ENCODE assay signal across 9 cellular contexts in the genomic region with DNA sequence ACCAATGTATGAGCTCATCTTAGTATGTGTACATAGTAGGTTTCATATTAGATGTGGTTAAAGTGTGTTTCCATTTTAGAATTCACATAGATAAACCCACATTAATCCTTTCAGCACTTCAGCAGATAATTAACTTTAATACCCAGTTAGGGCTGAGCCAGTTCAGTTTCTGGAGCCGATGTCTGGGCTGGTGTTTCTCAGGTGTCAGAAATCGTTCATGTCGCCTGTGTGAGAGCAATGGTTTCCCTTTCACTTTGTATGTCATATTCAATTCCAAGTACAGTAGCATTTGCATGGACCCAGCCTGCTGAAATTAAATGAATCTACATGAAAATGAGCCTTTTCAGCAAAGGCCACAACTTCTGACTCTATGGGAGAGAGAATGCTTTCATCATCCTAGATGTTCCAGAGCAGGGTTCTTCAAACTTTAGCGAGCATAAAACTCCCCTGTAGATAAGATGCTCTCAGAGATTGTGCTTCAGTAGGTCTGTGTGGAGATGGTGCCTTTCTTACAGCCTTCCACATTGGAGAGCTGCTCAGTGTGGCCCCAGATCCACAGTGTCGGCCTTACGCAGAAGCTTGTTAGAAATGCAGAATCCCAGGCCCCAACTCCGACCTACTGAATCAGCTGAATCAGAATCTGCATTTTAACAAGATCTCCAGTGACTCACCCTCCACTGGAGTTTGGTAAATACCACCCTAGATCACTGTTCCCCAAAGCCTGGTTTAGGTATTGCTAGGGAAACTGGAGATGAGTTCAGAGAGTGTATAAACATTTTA. TPM values are rescaled to one million over a fixed set of nuclear protein-coding genes. Genes with fewer than 3 reads are reported as not detected.
A peak's percentile ranks its signal among the peaks of the same experiment; 100 is the strongest.
DNase-seq lines count a peak whose midpoint lies in the region; ATAC-seq and TF ChIP-seq lines count a peak whose summit lies in the region.
"Had no signal": no experiment of that assay in that cellular context is flagged by ENCODE, and none has a peak within 500 bp of the region (broad histone marks: within the 10 kb centered on the region; RNA-seq: fewer than 3 reads in every experiment).

No MANE protein-coding gene starts in this region.

- in situ Hi-C loops in mammary epithelial cell (cut with MboI; ENCODE audit: low sequenced_read_pairs in 2 of 2): no loop called here

- H3K4me3 ChIP-seq in endocrine pancreas (ENCODE audit: control insufficient read depth, insufficient read depth, low read length) (peak overlapping the region; percentile 87), endodermal cell (ENCODE audit: low read length) (no peak overlapping the region), mammary epithelial cell (replicated peaks in 1 of 3; ENCODE audit: insufficient read depth in 1 of 3, low read depth in 2 of 3, low read length in 3 of 3) (no peak overlapping the region)
- H3K4me3 ChIP-seq: K562 had no signal

- H3K9me3 ChIP-seq in endocrine pancreas (ENCODE audit: control insufficient read depth, low read length) (no peaks in the 10 kb centered on the region), endodermal cell (ENCODE audit: control insufficient read depth, low read length) (no peaks in the 10 kb centered on the region), mammary epithelial cell (replicated peaks; ENCODE audit: insufficient read depth, low read length) (no peaks in the 10 kb centered on the region)

- no peak overlapping the region for H3K4me3 Mint-ChIP-seq in endodermal cell

- peaks cover 7% of the 10 kb centered on the region for H3K4me1 Mint-ChIP-seq in endodermal cell

- peaks cover 4% of the 10 kb centered on the region for H3K36me3 Mint-ChIP-seq in endodermal cell (ENCODE audit: low read depth)

- H3K36me3 ChIP-seq in endocrine pancreas (ENCODE audit: control insufficient read depth, insufficient read depth, low read length) (no peaks in the 10 kb centered on the region), endodermal cell (ENCODE audit: control insufficient read depth, insufficient read depth, low read length) (no peaks in the 10 kb centered on the region), mammary epithelial cell (ENCODE audit: insufficient read depth, low read length) (no peaks in the 10 kb centered on the region)

- no peak for TF ChIP-seq CTCF in endodermal cell (conservative IDR thresholded peaks at IDR 0.05)
- no peak for TF ChIP-seq CTCF in mammary epithelial cell (conservative IDR thresholded peaks at IDR 0.05 in 1 of 2, IDR thresholded peaks at IDR 0.05 in 1 of 2; ENCODE audit: extremely low read depth in 1 of 2, insufficient read depth in 1 of 2, low read depth in 1 of 2, low read length in 2 of 2)

- H3K9ac ChIP-seq in endocrine pancreas (ENCODE audit: control insufficient read depth, insufficient read depth, low read length) (peak overlapping the region; percentile 13), endodermal cell (ENCODE audit: extremely low read depth, low read length, poor library complexity, severe bottlenecking) (no peak overlapping the region), mammary epithelial cell (ENCODE audit: insufficient read depth, low read length) (no peak overlapping the region)

- H3K27me3 Mint-ChIP-seq in endodermal cell (ENCODE audit: insufficient read depth): no peaks in the 10 kb centered on the region

- H3K9me3 Mint-ChIP-seq in endodermal cell: peaks cover 8% of the 10 kb centered on the region

- ATAC-seq in GM18517 (IDR thresholded peaks at IDR 0.05; ENCODE audit: unreplicated experiment): peak; percentile 96
- ATAC-seq in GM19468 (IDR thresholded peaks at IDR 0.05; ENCODE audit: extremely low read depth, unreplicated experiment): peak; percentile 78
- peak; percentile 87 for ATAC-seq in HG03175 (IDR thresholded peaks at IDR 0.05; ENCODE audit: unreplicated experiment)
- no peak for ATAC-seq in HG02840 (IDR thresholded peaks at IDR 0.05; ENCODE audit: low FRiP score, unreplicated experiment)
- ATAC-seq: K562 had no signal

- WGBS in endodermal cell (ENCODE audit: insufficient coverage in 1 of 2, insufficient read length in 1 of 2), 2 experiments: 80 to 92% methylated on average over 6 to 7 of the region's 7 CpGs
- 80% methylated on average over 7 of the region's 7 CpGs for WGBS in mammary epithelial cell (ENCODE audit: low coverage, missing lambda C conversion rate)

- no peak overlapping the region for H3K27ac ChIP-seq in endodermal cell (ENCODE audit: low read depth, low read length)
- no peak overlapping the region for H3K27ac ChIP-seq in mammary epithelial cell (ENCODE audit: insufficient read depth, low read depth, low read length)

- no TSS peak for BruUV-seq in mammary epithelial cell (replicated peaks; lab: Mats Ljungman, UMichigan)

- H3K4me1 ChIP-seq in endocrine pancreas (ENCODE audit: control insufficient read depth, insufficient read depth, low read length) (no peaks in the 10 kb centered on the region), endodermal cell (ENCODE audit: control insufficient read depth, insufficient read depth, low read length) (no peaks in the 10 kb centered on the region), mammary epithelial cell (ENCODE audit: insufficient read depth, low read length) (no peaks in the 10 kb centered on the region)

- H3K4me2 ChIP-seq in mammary epithelial cell (ENCODE audit: insufficient read depth, low read depth, low read length): no peak overlapping the region

- H3K27me3 ChIP-seq in endocrine pancreas (ENCODE audit: control insufficient read depth, insufficient read depth, low read length) (no peaks in the 10 kb centered on the region), endodermal cell (ENCODE audit: control insufficient read depth, insufficient read depth, low read length, poor library complexity, severe bottlenecking) (no peaks in the 10 kb centered on the region), mammary epithelial cell (ENCODE audit: insufficient read depth, low read length) (peaks cover 3% of the 10 kb centered on the region)

- H3K27ac Mint-ChIP-seq in endodermal cell: no peak overlapping the region

- no peak overlapping the region for H2AFZ ChIP-seq in mammary epithelial cell (ENCODE audit: low read depth, low read length)

- H3K79me2 ChIP-seq in mammary epithelial cell (ENCODE audit: insufficient read depth, low read length): no peaks in the 10 kb centered on the region

- CTCF ChIA-PET in mammary epithelial cell (lab: Charles Lee; ENCODE audit: low non-redundant PET): no interaction called here

- H4K20me1 ChIP-seq in mammary epithelial cell (ENCODE audit: insufficient read depth, low read length): no peaks in the 10 kb centered on the region

- DNase-seq in dedifferentiated amniotic fluid mesenchymal stem cell (ENCODE audit: extremely low spot score) (no peak), endodermal cell (no peak), mammary epithelial cell (no peak)

- intact Hi-C loops in mammary epithelial cell (cut with micrococcal nuclease): no loop called here

- dilution Hi-C loops in mammary epithelial cell (cut with HindIII; ENCODE audit: low sequenced_read_pairs): no loop called here

RNA-seq across cellular contexts. Expression of a gene that starts 19.6 kb away (rescaled TPM):
- 1 to 10 TPM; 5.2 to 7.2 TPM for total RNA-seq in endodermal cell
- 5.9 TPM for polyA plus RNA-seq in endodermal cell (2013, experiment 1 of 2)
- polyA plus RNA-seq in endodermal cell (2013, experiment 2 of 2): 5.3 TPM
- total RNA-seq in mammary epithelial cell: under 1 TPM in 1 of 2 donors, not detected in 1; 0.50 TPM
- polyA plus RNA-seq in mammary epithelial cell: 0.25 TPM
- not detected for polyA minus RNA-seq in mammary epithelial cell

Comparison
In these comparisons a context has a peak if more than half of its experiments do, and no peak if none do; other contexts are left out.
1. RNA of a gene that starts 19.6 kb away (total RNA-seq): 5.2 to 7.2 TPM in endodermal cell; 0.50 TPM in mammary epithelial cell; every median in the first group is over 4 times any median in the second.